1 cellular context compared by ENCODE assay signal in the genomic region with DNA sequence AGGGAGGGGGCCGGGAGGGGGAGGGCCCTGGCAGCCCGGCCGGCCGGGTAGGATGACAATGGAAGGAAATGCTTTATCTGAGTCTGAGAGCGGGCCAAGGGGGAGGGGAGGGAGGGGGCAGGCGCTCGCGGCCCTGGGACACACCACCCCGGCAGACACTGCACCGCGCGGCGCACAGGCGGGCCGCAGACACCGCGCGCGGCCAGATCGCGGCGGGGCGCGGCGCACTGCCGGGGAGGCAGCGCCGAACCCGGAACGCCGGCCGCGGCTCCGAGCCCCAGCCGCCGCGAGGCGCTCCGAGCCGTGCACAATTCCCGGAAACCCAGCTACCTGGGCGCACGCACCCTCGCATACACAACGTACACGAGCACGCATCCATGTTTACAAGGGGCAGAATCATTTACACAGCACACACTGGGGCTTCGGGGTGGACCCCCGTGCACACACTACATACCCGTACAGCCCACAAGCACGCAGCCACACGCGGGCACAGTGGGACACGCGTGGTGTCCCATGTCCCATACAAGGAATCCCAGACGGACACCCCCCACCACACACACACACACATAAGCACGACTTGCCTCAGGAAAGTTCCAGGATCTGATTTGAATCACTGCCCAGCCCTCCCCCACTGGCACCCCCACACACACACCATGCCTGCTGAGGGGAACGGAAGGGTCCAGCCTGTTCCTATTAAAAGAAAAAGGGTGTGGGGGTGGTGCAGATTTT.
TF ChIP-seq lines count a peak whose summit lies in the region.

Gene HDAC7 (minus strand): TSS at position 2 of the 729 bp plus-strand sequence. CDS start 118 bp downstream, outside the sequence.

TF ChIP-seq in K562, 482 proteins besides CTCF, POLR2A, EP300 and RAD21 (continued from another document and continues in another):
- TF ChIP-seq, protein P1, sequence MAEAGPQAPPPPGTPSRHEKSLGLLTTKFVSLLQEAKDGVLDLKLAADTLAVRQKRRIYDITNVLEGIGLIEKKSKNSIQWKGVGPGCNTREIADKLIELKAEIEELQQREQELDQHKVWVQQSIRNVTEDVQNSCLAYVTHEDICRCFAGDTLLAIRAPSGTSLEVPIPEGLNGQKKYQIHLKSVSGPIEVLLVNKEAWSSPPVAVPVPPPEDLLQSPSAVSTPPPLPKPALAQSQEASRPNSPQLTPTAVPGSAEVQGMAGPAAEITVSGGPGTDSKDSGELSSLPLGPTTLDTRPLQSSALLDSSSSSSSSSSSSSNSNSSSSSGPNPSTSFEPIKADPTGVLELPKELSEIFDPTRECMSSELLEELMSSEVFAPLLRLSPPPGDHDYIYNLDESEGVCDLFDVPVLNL (CRISPR knock-in tag; IDR thresholded peaks at IDR 0.05; ENCODE audit: low read depth), result no peak
- TF ChIP-seq, protein P2, sequence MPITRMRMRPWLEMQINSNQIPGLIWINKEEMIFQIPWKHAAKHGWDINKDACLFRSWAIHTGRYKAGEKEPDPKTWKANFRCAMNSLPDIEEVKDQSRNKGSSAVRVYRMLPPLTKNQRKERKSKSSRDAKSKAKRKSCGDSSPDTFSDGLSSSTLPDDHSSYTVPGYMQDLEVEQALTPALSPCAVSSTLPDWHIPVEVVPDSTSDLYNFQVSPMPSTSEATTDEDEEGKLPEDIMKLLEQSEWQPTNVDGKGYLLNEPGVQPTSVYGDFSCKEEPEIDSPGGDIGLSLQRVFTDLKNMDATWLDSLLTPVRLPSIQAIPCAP (CRISPR knock-in tag; IDR thresholded peaks at IDR 0.05; ENCODE audit: borderline replicate concordance), result no peak
- TF ChIP-seq ZBTB12 (CRISPR knock-in tag; IDR thresholded peaks at IDR 0.05), result no peak
- TF ChIP-seq PML (IDR thresholded peaks at IDR 0.05; ENCODE audit: low read length), result no peak
- TF ChIP-seq FOXA1 (IDR thresholded peaks at IDR 0.05; ENCODE audit: borderline replicate concordance), result no peak
- no peak for TF ChIP-seq ATF7 (IDR thresholded peaks at IDR 0.05)
- TF ChIP-seq MAFF (IDR thresholded peaks at IDR 0.05; ENCODE audit: low read length), result no peak
- no peak for TF ChIP-seq PYGO2 (tag; IDR thresholded peaks at IDR 0.05)
- TF ChIP-seq GTF2F1 (IDR thresholded peaks at IDR 0.05; ENCODE audit: low read depth, low read length), result no peak
- TF ChIP-seq, protein P3, sequence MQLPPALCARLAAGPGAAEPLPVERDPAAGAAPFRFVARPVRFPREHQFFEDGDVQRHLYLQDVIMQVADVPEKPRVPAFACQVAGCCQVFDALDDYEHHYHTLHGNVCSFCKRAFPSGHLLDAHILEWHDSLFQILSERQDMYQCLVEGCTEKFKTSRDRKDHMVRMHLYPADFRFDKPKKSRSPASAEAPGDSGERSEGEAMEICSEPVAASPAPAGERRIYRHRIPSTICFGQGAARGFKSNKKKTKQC (CRISPR knock-in tag; IDR thresholded peaks at IDR 0.05), result no peak
- TF ChIP-seq CREBBP (IDR thresholded peaks at IDR 0.05; ENCODE audit: low read depth, low read length), result no peak
- TF ChIP-seq ZNF589 (CRISPR knock-in tag; IDR thresholded peaks at IDR 0.05; ENCODE audit: low read depth), result no peak
- no peak for TF ChIP-seq ZNF398 (CRISPR knock-in tag; IDR thresholded peaks at IDR 0.05)
- no peak for TF ChIP-seq ZNF140 (CRISPR knock-in tag; IDR thresholded peaks at IDR 0.05)
- peak in 1 of 2 experiments; percentile 45; a peak in 1 of 4 replicates for TF ChIP-seq ZNF639 (CRISPR knock-in tag; conservative IDR thresholded peaks at IDR 0.05 in 1 of 2, IDR thresholded peaks at IDR 0.05 in 1 of 2)
- TF ChIP-seq MTF1 (CRISPR knock-in tag; IDR thresholded peaks at IDR 0.05; ENCODE audit: borderline replicate concordance), result no peak
- no peak for TF ChIP-seq EHMT2 (IDR thresholded peaks at IDR 0.05)
- no peak for TF ChIP-seq STAG1 (CRISPR knock-in tag; IDR thresholded peaks at IDR 0.05; ENCODE audit: borderline replicate concordance)
- TF ChIP-seq ETV1 (tag; conservative IDR thresholded peaks at IDR 0.05; ENCODE audit: low read depth), result 0 out of 2 replicates have a peak, but pooled peaks have one; percentile 24
- TF ChIP-seq ZC3H8 (IDR thresholded peaks at IDR 0.05), result no peak
- no peak for TF ChIP-seq HOXB6 (CRISPR knock-in tag; IDR thresholded peaks at IDR 0.05; ENCODE audit: borderline replicate concordance)
- peak; percentile 70 to 89; a peak in 3 of 4 replicates for TF ChIP-seq RCOR1 (IDR thresholded peaks at IDR 0.05; ENCODE audit: borderline replicate concordance in 1 of 2, low read depth in 2 of 2, low read length in 2 of 2)
- TF ChIP-seq, protein P4, sequence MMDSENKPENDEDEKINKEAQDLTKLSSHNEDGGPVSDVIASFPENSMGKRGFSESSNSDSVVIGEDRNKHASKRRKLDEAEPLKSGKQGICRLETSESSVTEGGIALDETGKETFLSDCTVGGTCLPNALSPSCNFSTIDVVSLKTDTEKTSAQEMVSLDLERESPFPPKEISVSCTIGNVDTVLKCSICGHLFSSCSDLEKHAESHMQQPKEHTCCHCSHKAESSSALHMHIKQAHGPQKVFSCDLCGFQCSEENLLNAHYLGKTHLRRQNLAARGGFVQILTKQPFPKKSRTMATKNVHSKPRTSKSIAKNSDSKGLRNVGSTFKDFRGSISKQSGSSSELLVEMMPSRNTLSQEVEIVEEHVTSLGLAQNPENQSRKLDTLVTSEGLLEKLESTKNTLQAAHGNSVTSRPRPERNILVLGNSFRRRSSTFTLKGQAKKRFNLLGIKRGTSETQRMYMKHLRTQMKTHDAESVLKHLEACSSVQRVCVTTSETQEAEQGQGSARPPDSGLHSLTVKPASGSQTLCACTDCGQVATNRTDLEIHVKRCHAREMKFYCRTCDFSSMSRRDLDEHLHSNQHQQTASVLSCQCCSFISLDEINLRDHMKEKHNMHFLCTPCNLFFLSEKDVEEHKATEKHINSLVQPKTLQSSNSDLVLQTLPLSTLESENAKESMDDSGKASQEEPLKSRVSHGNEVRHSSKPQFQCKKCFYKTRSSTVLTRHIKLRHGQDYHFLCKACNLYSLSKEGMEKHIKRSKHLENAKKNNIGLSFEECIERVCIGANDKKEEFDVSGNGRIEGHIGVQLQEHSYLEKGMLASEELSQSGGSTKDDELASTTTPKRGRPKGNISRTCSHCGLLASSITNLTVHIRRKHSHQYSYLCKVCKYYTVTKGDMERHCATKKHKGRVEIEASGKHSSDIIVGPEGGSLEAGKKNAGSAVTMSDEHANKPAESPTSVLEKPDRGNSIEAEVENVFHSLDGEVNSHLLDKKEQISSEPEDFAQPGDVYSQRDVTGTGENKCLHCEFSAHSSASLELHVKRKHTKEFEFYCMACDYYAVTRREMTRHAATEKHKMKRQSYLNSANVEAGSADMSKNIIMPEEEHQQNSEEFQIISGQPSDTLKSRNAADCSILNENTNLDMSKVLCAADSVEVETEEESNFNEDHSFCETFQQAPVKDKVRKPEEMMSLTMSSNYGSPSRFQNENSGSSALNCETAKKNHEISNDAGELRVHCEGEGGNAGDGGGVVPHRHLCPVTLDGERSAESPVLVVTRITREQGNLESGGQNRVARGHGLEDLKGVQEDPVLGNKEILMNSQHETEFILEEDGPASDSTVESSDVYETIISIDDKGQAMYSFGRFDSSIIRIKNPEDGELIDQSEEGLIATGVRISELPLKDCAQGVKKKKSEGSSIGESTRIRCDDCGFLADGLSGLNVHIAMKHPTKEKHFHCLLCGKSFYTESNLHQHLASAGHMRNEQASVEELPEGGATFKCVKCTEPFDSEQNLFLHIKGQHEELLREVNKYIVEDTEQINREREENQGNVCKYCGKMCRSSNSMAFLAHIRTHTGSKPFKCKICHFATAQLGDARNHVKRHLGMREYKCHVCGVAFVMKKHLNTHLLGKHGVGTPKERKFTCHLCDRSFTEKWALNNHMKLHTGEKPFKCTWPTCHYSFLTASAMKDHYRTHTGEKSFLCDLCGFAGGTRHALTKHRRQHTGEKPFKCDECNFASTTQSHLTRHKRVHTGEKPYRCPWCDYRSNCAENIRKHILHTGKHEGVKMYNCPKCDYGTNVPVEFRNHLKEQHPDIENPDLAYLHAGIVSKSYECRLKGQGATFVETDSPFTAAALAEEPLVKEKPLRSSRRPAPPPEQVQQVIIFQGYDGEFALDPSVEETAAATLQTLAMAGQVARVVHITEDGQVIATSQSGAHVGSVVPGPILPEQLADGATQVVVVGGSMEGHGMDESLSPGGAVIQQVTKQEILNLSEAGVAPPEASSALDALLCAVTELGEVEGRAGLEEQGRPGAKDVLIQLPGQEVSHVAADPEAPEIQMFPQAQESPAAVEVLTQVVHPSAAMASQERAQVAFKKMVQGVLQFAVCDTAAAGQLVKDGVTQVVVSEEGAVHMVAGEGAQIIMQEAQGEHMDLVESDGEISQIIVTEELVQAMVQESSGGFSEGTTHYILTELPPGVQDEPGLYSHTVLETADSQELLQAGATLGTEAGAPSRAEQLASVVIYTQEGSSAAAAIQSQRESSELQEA (IDR thresholded peaks at IDR 0.05; ENCODE audit: low read depth), result no peak
- no peak for TF ChIP-seq NFIC (IDR thresholded peaks at IDR 0.05)
- TF ChIP-seq ZNF384 (IDR thresholded peaks at IDR 0.05; ENCODE audit: low read depth, low read length), result no peak
- TF ChIP-seq CEBPG (CRISPR knock-in tag; IDR thresholded peaks at IDR 0.05), result peak; percentile 28; the same call in 1 of the 2 replicates
- no peak for TF ChIP-seq CEBPG (tag; conservative IDR thresholded peaks at IDR 0.05 in 1 of 2, IDR thresholded peaks at IDR 0.05 in 1 of 2)
- no peak for TF ChIP-seq ZSCAN32 (CRISPR knock-in tag; IDR thresholded peaks at IDR 0.05)
- TF ChIP-seq, protein P5, sequence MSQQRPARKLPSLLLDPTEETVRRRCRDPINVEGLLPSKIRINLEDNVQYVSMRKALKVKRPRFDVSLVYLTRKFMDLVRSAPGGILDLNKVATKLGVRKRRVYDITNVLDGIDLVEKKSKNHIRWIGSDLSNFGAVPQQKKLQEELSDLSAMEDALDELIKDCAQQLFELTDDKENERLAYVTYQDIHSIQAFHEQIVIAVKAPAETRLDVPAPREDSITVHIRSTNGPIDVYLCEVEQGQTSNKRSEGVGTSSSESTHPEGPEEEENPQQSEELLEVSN (IDR thresholded peaks at IDR 0.05; ENCODE audit: borderline replicate concordance in 1 of 2, extremely low read depth in 1 of 2, insufficient read depth in 1 of 2, insufficient read length in 1 of 2, low read depth in 1 of 2, low read length in 1 of 2, poor library complexity in 1 of 2, severe bottlenecking in 1 of 2), result peak; percentile 30 to 54
- no peak for TF ChIP-seq ZNF75A (CRISPR knock-in tag; IDR thresholded peaks at IDR 0.05)
- TF ChIP-seq, protein P6, sequence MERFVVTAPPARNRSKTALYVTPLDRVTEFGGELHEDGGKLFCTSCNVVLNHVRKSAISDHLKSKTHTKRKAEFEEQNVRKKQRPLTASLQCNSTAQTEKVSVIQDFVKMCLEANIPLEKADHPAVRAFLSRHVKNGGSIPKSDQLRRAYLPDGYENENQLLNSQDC (CRISPR knock-in tag; IDR thresholded peaks at IDR 0.05), result no peak
- TF ChIP-seq ZNF217 (CRISPR knock-in tag; IDR thresholded peaks at IDR 0.05), result no peak
- TF ChIP-seq TCF7 (IDR thresholded peaks at IDR 0.05; ENCODE audit: borderline replicate concordance), result no peak
- TF ChIP-seq, protein P7, sequence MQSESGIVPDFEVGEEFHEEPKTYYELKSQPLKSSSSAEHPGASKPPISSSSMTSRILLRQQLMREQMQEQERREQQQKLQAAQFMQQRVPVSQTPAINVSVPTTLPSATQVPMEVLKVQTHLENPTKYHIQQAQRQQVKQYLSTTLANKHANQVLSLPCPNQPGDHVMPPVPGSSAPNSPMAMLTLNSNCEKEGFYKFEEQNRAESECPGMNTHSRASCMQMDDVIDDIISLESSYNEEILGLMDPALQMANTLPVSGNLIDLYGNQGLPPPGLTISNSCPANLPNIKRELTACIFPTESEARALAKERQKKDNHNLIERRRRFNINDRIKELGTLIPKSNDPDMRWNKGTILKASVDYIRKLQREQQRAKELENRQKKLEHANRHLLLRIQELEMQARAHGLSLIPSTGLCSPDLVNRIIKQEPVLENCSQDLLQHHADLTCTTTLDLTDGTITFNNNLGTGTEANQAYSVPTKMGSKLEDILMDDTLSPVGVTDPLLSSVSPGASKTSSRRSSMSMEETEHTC (IDR thresholded peaks at IDR 0.05), result no peak
- TF ChIP-seq, protein P8, sequence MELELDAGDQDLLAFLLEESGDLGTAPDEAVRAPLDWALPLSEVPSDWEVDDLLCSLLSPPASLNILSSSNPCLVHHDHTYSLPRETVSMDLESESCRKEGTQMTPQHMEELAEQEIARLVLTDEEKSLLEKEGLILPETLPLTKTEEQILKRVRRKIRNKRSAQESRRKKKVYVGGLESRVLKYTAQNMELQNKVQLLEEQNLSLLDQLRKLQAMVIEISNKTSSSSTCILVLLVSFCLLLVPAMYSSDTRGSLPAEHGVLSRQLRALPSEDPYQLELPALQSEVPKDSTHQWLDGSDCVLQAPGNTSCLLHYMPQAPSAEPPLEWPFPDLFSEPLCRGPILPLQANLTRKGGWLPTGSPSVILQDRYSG (tag; conservative IDR thresholded peaks at IDR 0.05; ENCODE audit: low read depth), result no peak
- no peak for TF ChIP-seq KLF1 (tag; IDR thresholded peaks at IDR 0.05)
- TF ChIP-seq ZNF232 (CRISPR knock-in tag; IDR thresholded peaks at IDR 0.05), result no peak
- TF ChIP-seq RFX7 (CRISPR knock-in tag; IDR thresholded peaks at IDR 0.05), result no peak
